1 cellular context compared by ENCODE assay signal in the genomic region with DNA sequence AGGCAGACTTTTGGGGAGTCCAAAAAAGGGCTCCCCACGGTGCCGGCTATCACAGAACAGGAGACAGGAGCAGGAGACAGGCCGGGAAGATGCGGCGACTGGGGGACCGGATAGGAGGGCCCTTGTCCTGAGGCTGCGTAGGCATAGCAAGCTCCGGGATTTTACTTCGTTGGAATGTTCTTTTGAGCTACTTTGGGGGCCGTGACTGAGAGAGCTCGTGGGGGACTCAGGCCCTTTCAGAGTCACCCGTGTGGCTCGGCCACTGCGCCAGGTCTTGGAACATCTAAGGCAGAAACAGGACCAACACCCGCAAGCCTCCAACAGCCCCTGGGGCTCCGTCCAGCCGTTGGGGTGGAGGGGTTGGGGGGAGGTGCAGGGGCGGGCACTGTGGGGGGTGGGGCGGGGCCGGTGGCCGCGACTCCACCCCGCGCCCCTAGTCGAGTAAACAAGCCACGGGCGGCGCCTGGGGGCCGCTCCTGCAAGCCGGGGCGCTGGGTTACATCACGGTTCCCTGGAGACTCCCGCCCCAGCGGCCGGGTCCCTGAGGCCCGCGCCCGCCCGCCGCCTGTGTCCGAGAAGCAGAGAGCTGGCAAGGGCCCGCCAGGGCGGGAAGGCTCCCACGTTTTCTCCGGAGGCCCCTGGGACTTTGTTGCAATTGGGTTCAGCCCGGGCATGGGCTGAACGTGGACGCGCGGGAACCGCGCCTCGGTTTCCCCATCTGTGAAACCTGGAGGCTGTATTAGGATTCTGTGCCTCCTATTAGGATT.
TF ChIP-seq lines count a peak whose summit lies in the region.

No MANE protein-coding gene starts in this region.

TF ChIP-seq in HepG2, 621 proteins besides CTCF, POLR2A, EP300 and RAD21 (continued from another document and continues in another):
- TF ChIP-seq IRX3 (CRISPR knock-in tag; IDR thresholded peaks at IDR 0.05; ENCODE audit: borderline replicate concordance, low read depth) (no peak), PHF8 (CRISPR knock-in tag; IDR thresholded peaks at IDR 0.05) (peak; percentile 41), SP4 (CRISPR knock-in tag; IDR thresholded peaks at IDR 0.05) (peak; percentile 65; the same call in 1 of the 2 replicates), KLF16 (CRISPR knock-in tag; IDR thresholded peaks at IDR 0.05) (peak in 1 of 2 experiments; percentile 42; a peak in 1 of 4 replicates), FOXJ3 (CRISPR knock-in tag; IDR thresholded peaks at IDR 0.05; ENCODE audit: borderline replicate concordance) (0 out of 2 replicates have a peak, but pooled peaks have one; percentile 20), RARA (CRISPR knock-in tag; IDR thresholded peaks at IDR 0.05) (peak; percentile 73; the same call in 1 of the 2 replicates), ZNF615 (CRISPR knock-in tag; IDR thresholded peaks at IDR 0.05; ENCODE audit: borderline replicate concordance) (0 out of 2 replicates have a peak, but pooled peaks have one; percentile 60), ZNF614 (CRISPR knock-in tag; IDR thresholded peaks at IDR 0.05; ENCODE audit: borderline replicate concordance) (0 out of 2 replicates have a peak, but pooled peaks have one; percentile 29), SKI (IDR thresholded peaks at IDR 0.05; ENCODE audit: partially characterized antibody) (no peak), PHF21A (CRISPR knock-in tag; IDR thresholded peaks at IDR 0.05) (0 out of 2 replicates have a peak, but pooled peaks have one; percentile 19), ZNF558 (CRISPR knock-in tag; IDR thresholded peaks at IDR 0.05; ENCODE audit: borderline replicate concordance) (0 out of 2 replicates have a peak, but pooled peaks have one; percentile 23), ZNF180 (CRISPR knock-in tag; IDR thresholded peaks at IDR 0.05; ENCODE audit: borderline replicate concordance, low read depth) (no peak), HHEX (CRISPR knock-in tag; IDR thresholded peaks at IDR 0.05) (no peak)
- TF ChIP-seq, protein P1, sequence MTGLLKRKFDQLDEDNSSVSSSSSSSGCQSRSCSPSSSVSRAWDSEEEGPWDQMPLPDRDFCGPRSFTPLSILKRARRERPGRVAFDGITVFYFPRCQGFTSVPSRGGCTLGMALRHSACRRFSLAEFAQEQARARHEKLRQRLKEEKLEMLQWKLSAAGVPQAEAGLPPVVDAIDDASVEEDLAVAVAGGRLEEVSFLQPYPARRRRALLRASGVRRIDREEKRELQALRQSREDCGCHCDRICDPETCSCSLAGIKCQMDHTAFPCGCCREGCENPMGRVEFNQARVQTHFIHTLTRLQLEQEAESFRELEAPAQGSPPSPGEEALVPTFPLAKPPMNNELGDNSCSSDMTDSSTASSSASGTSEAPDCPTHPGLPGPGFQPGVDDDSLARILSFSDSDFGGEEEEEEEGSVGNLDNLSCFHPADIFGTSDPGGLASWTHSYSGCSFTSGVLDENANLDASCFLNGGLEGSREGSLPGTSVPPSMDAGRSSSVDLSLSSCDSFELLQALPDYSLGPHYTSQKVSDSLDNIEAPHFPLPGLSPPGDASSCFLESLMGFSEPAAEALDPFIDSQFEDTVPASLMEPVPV (CRISPR knock-in tag; IDR thresholded peaks at IDR 0.05) = no peak
- TF ChIP-seq, protein P2, sequence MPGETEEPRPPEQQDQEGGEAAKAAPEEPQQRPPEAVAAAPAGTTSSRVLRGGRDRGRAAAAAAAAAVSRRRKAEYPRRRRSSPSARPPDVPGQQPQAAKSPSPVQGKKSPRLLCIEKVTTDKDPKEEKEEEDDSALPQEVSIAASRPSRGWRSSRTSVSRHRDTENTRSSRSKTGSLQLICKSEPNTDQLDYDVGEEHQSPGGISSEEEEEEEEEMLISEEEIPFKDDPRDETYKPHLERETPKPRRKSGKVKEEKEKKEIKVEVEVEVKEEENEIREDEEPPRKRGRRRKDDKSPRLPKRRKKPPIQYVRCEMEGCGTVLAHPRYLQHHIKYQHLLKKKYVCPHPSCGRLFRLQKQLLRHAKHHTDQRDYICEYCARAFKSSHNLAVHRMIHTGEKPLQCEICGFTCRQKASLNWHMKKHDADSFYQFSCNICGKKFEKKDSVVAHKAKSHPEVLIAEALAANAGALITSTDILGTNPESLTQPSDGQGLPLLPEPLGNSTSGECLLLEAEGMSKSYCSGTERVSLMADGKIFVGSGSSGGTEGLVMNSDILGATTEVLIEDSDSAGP (CRISPR knock-in tag; IDR thresholded peaks at IDR 0.05; ENCODE audit: borderline replicate concordance) = peak; percentile 64; the same call in 1 of the 2 replicates
- TF ChIP-seq, protein P3, sequence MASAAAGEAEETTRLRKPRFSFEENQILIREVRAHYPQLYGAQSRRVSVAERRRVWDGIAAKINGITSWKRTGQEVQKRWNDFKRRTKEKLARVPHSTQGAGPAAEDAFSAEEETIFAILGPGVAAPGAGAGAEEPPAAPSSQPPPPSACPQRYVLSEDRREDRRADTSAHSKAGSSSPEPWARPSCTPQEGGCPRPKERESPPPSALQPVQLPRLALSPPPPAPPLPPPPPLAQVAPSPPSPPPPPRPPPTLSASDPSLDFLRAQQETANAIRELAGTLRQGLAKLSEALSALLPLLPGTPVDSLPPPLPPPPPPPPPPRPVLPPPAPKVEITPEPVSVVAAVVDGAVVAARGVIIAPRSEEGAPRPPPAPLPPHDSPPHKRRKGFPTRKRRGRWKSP (CRISPR knock-in tag; IDR thresholded peaks at IDR 0.05) = peak; percentile 49; the same call in 1 of the 2 replicates
- TF ChIP-seq, protein P4, sequence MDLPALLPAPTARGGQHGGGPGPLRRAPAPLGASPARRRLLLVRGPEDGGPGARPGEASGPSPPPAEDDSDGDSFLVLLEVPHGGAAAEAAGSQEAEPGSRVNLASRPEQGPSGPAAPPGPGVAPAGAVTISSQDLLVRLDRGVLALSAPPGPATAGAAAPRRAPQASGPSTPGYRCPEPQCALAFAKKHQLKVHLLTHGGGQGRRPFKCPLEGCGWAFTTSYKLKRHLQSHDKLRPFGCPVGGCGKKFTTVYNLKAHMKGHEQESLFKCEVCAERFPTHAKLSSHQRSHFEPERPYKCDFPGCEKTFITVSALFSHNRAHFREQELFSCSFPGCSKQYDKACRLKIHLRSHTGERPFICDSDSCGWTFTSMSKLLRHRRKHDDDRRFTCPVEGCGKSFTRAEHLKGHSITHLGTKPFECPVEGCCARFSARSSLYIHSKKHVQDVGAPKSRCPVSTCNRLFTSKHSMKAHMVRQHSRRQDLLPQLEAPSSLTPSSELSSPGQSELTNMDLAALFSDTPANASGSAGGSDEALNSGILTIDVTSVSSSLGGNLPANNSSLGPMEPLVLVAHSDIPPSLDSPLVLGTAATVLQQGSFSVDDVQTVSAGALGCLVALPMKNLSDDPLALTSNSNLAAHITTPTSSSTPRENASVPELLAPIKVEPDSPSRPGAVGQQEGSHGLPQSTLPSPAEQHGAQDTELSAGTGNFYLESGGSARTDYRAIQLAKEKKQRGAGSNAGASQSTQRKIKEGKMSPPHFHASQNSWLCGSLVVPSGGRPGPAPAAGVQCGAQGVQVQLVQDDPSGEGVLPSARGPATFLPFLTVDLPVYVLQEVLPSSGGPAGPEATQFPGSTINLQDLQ (CRISPR knock-in tag; IDR thresholded peaks at IDR 0.05) = no peak
- TF ChIP-seq, protein P5, sequence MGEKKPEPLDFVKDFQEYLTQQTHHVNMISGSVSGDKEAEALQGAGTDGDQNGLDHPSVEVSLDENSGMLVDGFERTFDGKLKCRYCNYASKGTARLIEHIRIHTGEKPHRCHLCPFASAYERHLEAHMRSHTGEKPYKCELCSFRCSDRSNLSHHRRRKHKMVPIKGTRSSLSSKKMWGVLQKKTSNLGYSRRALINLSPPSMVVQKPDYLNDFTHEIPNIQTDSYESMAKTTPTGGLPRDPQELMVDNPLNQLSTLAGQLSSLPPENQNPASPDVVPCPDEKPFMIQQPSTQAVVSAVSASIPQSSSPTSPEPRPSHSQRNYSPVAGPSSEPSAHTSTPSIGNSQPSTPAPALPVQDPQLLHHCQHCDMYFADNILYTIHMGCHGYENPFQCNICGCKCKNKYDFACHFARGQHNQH (CRISPR knock-in tag; IDR thresholded peaks at IDR 0.05) = 0 out of 2 replicates have a peak, but pooled peaks have one; percentile 39
- TF ChIP-seq, protein P6, sequence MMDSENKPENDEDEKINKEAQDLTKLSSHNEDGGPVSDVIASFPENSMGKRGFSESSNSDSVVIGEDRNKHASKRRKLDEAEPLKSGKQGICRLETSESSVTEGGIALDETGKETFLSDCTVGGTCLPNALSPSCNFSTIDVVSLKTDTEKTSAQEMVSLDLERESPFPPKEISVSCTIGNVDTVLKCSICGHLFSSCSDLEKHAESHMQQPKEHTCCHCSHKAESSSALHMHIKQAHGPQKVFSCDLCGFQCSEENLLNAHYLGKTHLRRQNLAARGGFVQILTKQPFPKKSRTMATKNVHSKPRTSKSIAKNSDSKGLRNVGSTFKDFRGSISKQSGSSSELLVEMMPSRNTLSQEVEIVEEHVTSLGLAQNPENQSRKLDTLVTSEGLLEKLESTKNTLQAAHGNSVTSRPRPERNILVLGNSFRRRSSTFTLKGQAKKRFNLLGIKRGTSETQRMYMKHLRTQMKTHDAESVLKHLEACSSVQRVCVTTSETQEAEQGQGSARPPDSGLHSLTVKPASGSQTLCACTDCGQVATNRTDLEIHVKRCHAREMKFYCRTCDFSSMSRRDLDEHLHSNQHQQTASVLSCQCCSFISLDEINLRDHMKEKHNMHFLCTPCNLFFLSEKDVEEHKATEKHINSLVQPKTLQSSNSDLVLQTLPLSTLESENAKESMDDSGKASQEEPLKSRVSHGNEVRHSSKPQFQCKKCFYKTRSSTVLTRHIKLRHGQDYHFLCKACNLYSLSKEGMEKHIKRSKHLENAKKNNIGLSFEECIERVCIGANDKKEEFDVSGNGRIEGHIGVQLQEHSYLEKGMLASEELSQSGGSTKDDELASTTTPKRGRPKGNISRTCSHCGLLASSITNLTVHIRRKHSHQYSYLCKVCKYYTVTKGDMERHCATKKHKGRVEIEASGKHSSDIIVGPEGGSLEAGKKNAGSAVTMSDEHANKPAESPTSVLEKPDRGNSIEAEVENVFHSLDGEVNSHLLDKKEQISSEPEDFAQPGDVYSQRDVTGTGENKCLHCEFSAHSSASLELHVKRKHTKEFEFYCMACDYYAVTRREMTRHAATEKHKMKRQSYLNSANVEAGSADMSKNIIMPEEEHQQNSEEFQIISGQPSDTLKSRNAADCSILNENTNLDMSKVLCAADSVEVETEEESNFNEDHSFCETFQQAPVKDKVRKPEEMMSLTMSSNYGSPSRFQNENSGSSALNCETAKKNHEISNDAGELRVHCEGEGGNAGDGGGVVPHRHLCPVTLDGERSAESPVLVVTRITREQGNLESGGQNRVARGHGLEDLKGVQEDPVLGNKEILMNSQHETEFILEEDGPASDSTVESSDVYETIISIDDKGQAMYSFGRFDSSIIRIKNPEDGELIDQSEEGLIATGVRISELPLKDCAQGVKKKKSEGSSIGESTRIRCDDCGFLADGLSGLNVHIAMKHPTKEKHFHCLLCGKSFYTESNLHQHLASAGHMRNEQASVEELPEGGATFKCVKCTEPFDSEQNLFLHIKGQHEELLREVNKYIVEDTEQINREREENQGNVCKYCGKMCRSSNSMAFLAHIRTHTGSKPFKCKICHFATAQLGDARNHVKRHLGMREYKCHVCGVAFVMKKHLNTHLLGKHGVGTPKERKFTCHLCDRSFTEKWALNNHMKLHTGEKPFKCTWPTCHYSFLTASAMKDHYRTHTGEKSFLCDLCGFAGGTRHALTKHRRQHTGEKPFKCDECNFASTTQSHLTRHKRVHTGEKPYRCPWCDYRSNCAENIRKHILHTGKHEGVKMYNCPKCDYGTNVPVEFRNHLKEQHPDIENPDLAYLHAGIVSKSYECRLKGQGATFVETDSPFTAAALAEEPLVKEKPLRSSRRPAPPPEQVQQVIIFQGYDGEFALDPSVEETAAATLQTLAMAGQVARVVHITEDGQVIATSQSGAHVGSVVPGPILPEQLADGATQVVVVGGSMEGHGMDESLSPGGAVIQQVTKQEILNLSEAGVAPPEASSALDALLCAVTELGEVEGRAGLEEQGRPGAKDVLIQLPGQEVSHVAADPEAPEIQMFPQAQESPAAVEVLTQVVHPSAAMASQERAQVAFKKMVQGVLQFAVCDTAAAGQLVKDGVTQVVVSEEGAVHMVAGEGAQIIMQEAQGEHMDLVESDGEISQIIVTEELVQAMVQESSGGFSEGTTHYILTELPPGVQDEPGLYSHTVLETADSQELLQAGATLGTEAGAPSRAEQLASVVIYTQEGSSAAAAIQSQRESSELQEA (CRISPR knock-in tag; IDR thresholded peaks at IDR 0.05; ENCODE audit: not compliant biosample characterization) = no peak
- TF ChIP-seq, protein P7, sequence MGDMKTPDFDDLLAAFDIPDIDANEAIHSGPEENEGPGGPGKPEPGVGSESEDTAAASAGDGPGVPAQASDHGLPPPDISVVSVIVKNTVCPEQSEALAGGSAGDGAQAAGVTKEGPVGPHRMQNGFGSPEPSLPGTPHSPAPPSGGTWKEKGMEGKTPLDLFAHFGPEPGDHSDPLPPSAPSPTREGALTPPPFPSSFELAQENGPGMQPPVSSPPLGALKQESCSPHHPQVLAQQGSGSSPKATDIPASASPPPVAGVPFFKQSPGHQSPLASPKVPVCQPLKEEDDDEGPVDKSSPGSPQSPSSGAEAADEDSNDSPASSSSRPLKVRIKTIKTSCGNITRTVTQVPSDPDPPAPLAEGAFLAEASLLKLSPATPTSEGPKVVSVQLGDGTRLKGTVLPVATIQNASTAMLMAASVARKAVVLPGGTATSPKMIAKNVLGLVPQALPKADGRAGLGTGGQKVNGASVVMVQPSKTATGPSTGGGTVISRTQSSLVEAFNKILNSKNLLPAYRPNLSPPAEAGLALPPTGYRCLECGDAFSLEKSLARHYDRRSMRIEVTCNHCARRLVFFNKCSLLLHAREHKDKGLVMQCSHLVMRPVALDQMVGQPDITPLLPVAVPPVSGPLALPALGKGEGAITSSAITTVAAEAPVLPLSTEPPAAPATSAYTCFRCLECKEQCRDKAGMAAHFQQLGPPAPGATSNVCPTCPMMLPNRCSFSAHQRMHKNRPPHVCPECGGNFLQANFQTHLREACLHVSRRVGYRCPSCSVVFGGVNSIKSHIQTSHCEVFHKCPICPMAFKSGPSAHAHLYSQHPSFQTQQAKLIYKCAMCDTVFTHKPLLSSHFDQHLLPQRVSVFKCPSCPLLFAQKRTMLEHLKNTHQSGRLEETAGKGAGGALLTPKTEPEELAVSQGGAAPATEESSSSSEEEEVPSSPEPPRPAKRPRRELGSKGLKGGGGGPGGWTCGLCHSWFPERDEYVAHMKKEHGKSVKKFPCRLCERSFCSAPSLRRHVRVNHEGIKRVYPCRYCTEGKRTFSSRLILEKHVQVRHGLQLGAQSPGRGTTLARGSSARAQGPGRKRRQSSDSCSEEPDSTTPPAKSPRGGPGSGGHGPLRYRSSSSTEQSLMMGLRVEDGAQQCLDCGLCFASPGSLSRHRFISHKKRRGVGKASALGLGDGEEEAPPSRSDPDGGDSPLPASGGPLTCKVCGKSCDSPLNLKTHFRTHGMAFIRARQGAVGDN (CRISPR knock-in tag; IDR thresholded peaks at IDR 0.05) = peak; percentile 74
